ENCODE assay signal across 26 cellular contexts in the genomic region with DNA sequence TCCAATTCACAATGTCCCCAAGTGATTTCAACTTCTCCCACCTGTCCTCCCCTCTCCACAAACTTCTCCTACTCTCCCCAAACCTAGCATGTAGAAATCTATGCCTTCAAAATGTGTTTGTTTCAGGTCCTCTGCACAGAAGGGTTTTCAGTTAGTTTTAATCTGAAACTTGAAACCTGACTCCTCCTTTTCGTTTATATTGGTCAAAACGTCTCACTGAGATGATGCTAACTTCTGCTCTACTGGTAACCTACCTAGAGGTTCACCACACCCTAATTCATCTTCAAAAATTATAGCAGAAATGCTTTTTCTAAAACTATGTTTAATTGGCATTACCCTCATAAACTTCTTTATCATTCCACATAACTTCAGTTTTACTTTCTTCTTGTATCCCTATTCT.
"Had no signal": no experiment of that assay in that cellular context is flagged by ENCODE, and none has a peak within 500 bp of the region (broad histone marks: within the 10 kb centered on the region; RNA-seq: fewer than 3 reads in every experiment).

No MANE protein-coding gene starts in this region.

- H3K27me3 Mint-ChIP-seq: dendritic cell treated with granulocyte-macrophage colony-stimulating factor and Interleukin-4, amounts not matched to agents 40 ng/mL and 50 ng/mL, for 4 days; effector memory CD8-positive, alpha-beta T cell had no signal

- H2AFZ ChIP-seq: hepatocyte had no signal

- H3K4me1 Mint-ChIP-seq: endodermal cell had no signal

- H3K4me1 ChIP-seq: colonic mucosa, esophagus muscularis mucosa, esophagus squamous epithelium, foreskin keratinocyte, gastrocnemius medialis, gastroesophageal sphincter, heart left ventricle, heart right ventricle had no signal

- H3K4me3 ChIP-seq: colonic mucosa, coronary artery, dorsolateral prefrontal cortex, esophagus muscularis mucosa, esophagus squamous epithelium, gastrocnemius medialis, gastroesophageal sphincter, heart left ventricle, heart right ventricle, hepatocyte had no signal

- ATAC-seq: effector memory CD8-positive, alpha-beta T cell; esophagus mucosa; foreskin keratinocyte; gastrocnemius medialis; gastroesophageal sphincter; heart left ventricle; heart right ventricle had no signal

- H3K27me3 ChIP-seq: colonic mucosa, esophagus squamous epithelium, foreskin keratinocyte, gastrocnemius medialis, gastroesophageal sphincter, hepatocyte had no signal

- H3K27ac Mint-ChIP-seq: dendritic cell treated with granulocyte-macrophage colony-stimulating factor and Interleukin-4, amounts not matched to agents 40 ng/mL and 50 ng/mL, for 4 days; effector memory CD8-positive, alpha-beta T cell; endodermal cell had no signal

- H3K27ac ChIP-seq: colonic mucosa, coronary artery, dorsolateral prefrontal cortex, epithelial cell of prostate, esophagus muscularis mucosa, esophagus squamous epithelium, foreskin keratinocyte, gastrocnemius medialis, gastroesophageal sphincter, heart left ventricle, heart right ventricle, hepatocyte had no signal

- H3K9me3 ChIP-seq: colonic mucosa, esophagus muscularis mucosa, esophagus squamous epithelium had no signal

- H3K9me3 Mint-ChIP-seq: endodermal cell had no signal

- H3K36me3 ChIP-seq: colonic mucosa, esophagus muscularis mucosa, esophagus squamous epithelium, gastrocnemius medialis, gastroesophageal sphincter, heart left ventricle, heart right ventricle had no signal

- H3K4me3 Mint-ChIP-seq: dendritic cell treated with granulocyte-macrophage colony-stimulating factor and Interleukin-4, amounts not matched to agents 40 ng/mL and 50 ng/mL, for 4 days; effector memory CD8-positive, alpha-beta T cell; endodermal cell had no signal

- DNase-seq: colonic mucosa; cortex of kidney; dermis blood vessel endothelial cell; dorsolateral prefrontal cortex; effector CD4-positive, alpha-beta T cell; effector CD8-positive, alpha-beta T cell; effector memory CD4-positive, alpha-beta T cell; effector memory CD8-positive, alpha-beta T cell; endodermal cell; erythroblast; esophagus squamous epithelium; foreskin fibroblast; foreskin keratinocyte; foreskin melanocyte; gastrocnemius medialis; glutamatergic neuron; head of caudate nucleus; heart left ventricle; heart right ventricle had no signal

- H3K79me2 ChIP-seq: hepatocyte had no signal

- H3K4me2 ChIP-seq: hepatocyte had no signal
